Comparison of ENCODE assay signal across 19 cellular contexts in genomic region chr6:16653226-16653625, GRCh38.
"Had no signal": no experiment of that assay in that cellular context is flagged by ENCODE, and none has a peak within 500 bp of the region (broad histone marks: within the 10 kb centered on the region; RNA-seq: fewer than 3 reads in every experiment).

No MANE protein-coding gene starts in this region.

- H3K27me3 Mint-ChIP-seq: activated naive CD4-positive, alpha-beta T cell treated with anti-CD3 and anti-CD28 coated beads, Interleukin-2, amount 10 ng/mL, durations not matched to agents 7 days and 5 days; stimulated activated naive CD8-positive, alpha-beta T cell treated with anti-CD3 and anti-CD28 coated beads, Interleukin-15, amount 100 ng/mL, for 72 hours had no signal

- H3K4me1 ChIP-seq: esophagus muscularis mucosa, prostate gland, SJSA1 had no signal

- DNase-seq: activated CD4-positive, alpha-beta T cell treated with anti-CD3 and anti-CD28 coated beads, Interleukin-2, amount 50 U/mL, for 1 hour; activated CD4-positive, CD25-positive, alpha-beta regulatory T cell; activated effector memory CD4-positive, alpha-beta T cell treated with Interleukin-2 at 50 U/mL for 16 hours; activated naive CD4-positive, alpha-beta T cell treated with anti-CD3 and anti-CD28 coated beads, Interleukin-2, amount 10 ng/mL, durations not matched to agents 7 days and 5 days; activated T-cell treated with anti-CD3 and anti-CD28 coated beads, Interleukin-2, amount 50 U/mL, for 1 hour; cerebellar nuclear complex; cortex of kidney; left colon; right cardiac atrium; stimulated activated naive CD8-positive, alpha-beta T cell treated with anti-CD3 and anti-CD28 coated beads, Interleukin-15, amount 100 ng/mL, for 72 hours; T1000; transverse colon; uterus had no signal

- H3K27me3 ChIP-seq: ascending aorta, esophagus muscularis mucosa, SJSA1, suprapubic skin, transverse colon, uterus had no signal

- H3K9me3 Mint-ChIP-seq: activated naive CD4-positive, alpha-beta T cell treated with anti-CD3 and anti-CD28 coated beads, Interleukin-2, amount 10 ng/mL, durations not matched to agents 7 days and 5 days; mesothelial cell of epicardium; stimulated activated naive CD8-positive, alpha-beta T cell treated with anti-CD3 and anti-CD28 coated beads, Interleukin-15, amount 100 ng/mL, for 72 hours had no signal

- ATAC-seq: left colon; right cardiac atrium; stimulated activated naive CD8-positive, alpha-beta T cell treated with anti-CD3 and anti-CD28 coated beads, Interleukin-15, amount 100 ng/mL, for 72 hours had no signal

- H3K4me3 Mint-ChIP-seq: activated naive CD4-positive, alpha-beta T cell treated with anti-CD3 and anti-CD28 coated beads, Interleukin-2, amount 10 ng/mL, durations not matched to agents 7 days and 5 days; mesothelial cell of epicardium had no signal

- H3K27ac ChIP-seq: ascending aorta, esophagus muscularis mucosa, prostate gland, SJSA1, transverse colon, uterus had no signal

- H3K27ac Mint-ChIP-seq: mesothelial cell of epicardium had no signal

- H3K9me3 ChIP-seq: ascending aorta, esophagus muscularis mucosa, prostate gland, SJSA1, suprapubic skin, transverse colon, uterus had no signal
